In genomic region chr4:39446842-39447573, GRCh38 we compare ENCODE assay signal across 8 cellular contexts. TPM values are rescaled to one million over a fixed set of nuclear protein-coding genes. Genes with fewer than 3 reads are reported as not detected.
DNase-seq lines count a peak whose midpoint lies in the region; ATAC-seq lines count a peak whose summit lies in the region.

No MANE protein-coding gene starts in this region.

- intact Hi-C loops in left ventricle myocardium superior (cut with micrococcal nuclease), result no loop called here

- H3K27me3 ChIP-seq in HUES64 (ENCODE audit: insufficient read depth, low read length), result no peaks in the 10 kb centered on the region
- no peaks in the 10 kb centered on the region for H3K27me3 ChIP-seq in skeletal muscle tissue (ENCODE audit: control insufficient read depth in 3 of 3, insufficient read depth in 3 of 3, low read length in 3 of 3)

- H3K9me3 ChIP-seq in HUES64 (ENCODE audit: insufficient read depth, low read depth, low read length) (no peaks in the 10 kb centered on the region), skeletal muscle tissue (ENCODE audit: control insufficient read depth in 3 of 3, low read length in 3 of 3) (no peaks in the 10 kb centered on the region)

- peaks cover 25% of the 10 kb centered on the region for H3K36me3 ChIP-seq in HUES64 (ENCODE audit: insufficient read depth, low read length)
- H3K36me3 ChIP-seq in skeletal muscle tissue (ENCODE audit: control insufficient read depth in 3 of 3, insufficient read depth in 3 of 3, low read length in 3 of 3), result peaks cover 0 to 14% (median 0%) of the 10 kb centered on the region in 3 donors

- peak overlapping the region; percentile 48 for H3K4me3 Mint-ChIP-seq in activated naive CD8-positive, alpha-beta T cell treated with anti-CD3 and anti-CD28 coated beads for 36 hours

- no peaks in the 10 kb centered on the region for H3K9me3 Mint-ChIP-seq in activated naive CD8-positive, alpha-beta T cell treated with anti-CD3 and anti-CD28 coated beads for 36 hours

- peak overlapping the region; percentile 41; the same call in 1 of the 2 replicates for H3K9ac ChIP-seq in HUES64 (ENCODE audit: low read depth, low read length)
- peak overlapping the region; percentile 34 to 79 (median 40) for H3K9ac ChIP-seq in skeletal muscle tissue (ENCODE audit: low read depth in 1 of 3, low read length in 3 of 3)

- peaks cover 3% of the 10 kb centered on the region for H3K27me3 Mint-ChIP-seq in activated naive CD8-positive, alpha-beta T cell treated with anti-CD3 and anti-CD28 coated beads for 36 hours

- H3K4me3 ChIP-seq in HUES64 (ENCODE audit: low read length) (peak overlapping the region; percentile 46), skeletal muscle tissue (ENCODE audit: low read length in 3 of 3) (peak overlapping the region; percentile 38 to 71 (median 49))

- H3K27ac Mint-ChIP-seq in activated naive CD8-positive, alpha-beta T cell treated with anti-CD3 and anti-CD28 coated beads for 36 hours, result peak overlapping the region; percentile 60

- 93% methylated on average over 61 of the region's 61 CpGs for WGBS in HUES64

- peaks cover 28% of the 10 kb centered on the region for H3K4me1 Mint-ChIP-seq in activated naive CD8-positive, alpha-beta T cell treated with anti-CD3 and anti-CD28 coated beads for 36 hours

- H3K27ac ChIP-seq in HUES64 (ENCODE audit: low read depth, low read length), result peak overlapping the region; percentile 22; the same call in 1 of the 2 replicates
- no peak overlapping the region for H3K27ac ChIP-seq in skeletal muscle tissue (ENCODE audit: low read depth, low read length)

- H3K36me3 Mint-ChIP-seq in activated naive CD8-positive, alpha-beta T cell treated with anti-CD3 and anti-CD28 coated beads for 36 hours, result peaks cover 22% of the 10 kb centered on the region

- H3K4me1 ChIP-seq in HUES64 (ENCODE audit: insufficient read depth, low read length) (no peaks in the 10 kb centered on the region), skeletal muscle tissue (ENCODE audit: control insufficient read depth in 3 of 3, insufficient read depth in 3 of 3, low read length in 3 of 3) (peaks cover 4 to 11% (median 4%) of the 10 kb centered on the region in 3 donors)

- DNase-seq in DMS53 treated with DMSO at 0.1 percent for 48 hours (lab: John Stamatoyannopoulos, UW; ENCODE audit: unreplicated experiment), result peak; percentile 86
- DNase-seq in activated naive CD8-positive, alpha-beta T cell treated with anti-CD3 and anti-CD28 coated beads for 36 hours, result peak; percentile 71
- peak; percentile 69 for DNase-seq in left ventricle myocardium superior
- DNase-seq in NCI-H1417 (lab: John Stamatoyannopoulos, UW), result no peak
- no peak for DNase-seq in GF-D8 (lab: John Stamatoyannopoulos, UW)

- peak; percentile 84 for ATAC-seq in GM21423 (IDR thresholded peaks at IDR 0.05; ENCODE audit: unreplicated experiment)
- ATAC-seq in left ventricle myocardium superior, result peak; percentile 84

RNA-seq across cellular contexts. Expression of gene RPL9, which starts 11.7 kb away (rescaled TPM):
- 1,447 TPM for polyA plus RNA-seq in HUES64 (2013, experiment 1 of 2)
- 1,536 TPM for polyA plus RNA-seq in HUES64 (2013, experiment 2 of 2)
- 1,000 to 10,000 TPM; 1,739 to 1,814 TPM for total RNA-seq in activated naive CD8-positive, alpha-beta T cell treated with anti-CD3 and anti-CD28 coated beads for 36 hours
- total RNA-seq in left ventricle myocardium superior (731 TPM), skeletal muscle tissue (5,741 TPM)

RNA-seq across cellular contexts. Expression of gene LIAS, which starts 11.8 kb away (rescaled TPM):
- 15.5 TPM for polyA plus RNA-seq in HUES64 (2013, experiment 1 of 2)
- polyA plus RNA-seq in HUES64 (2013, experiment 2 of 2), result 14.7 TPM
- total RNA-seq in activated naive CD8-positive, alpha-beta T cell treated with anti-CD3 and anti-CD28 coated beads for 36 hours, result 10 to 100 TPM; 44.1 to 46.3 TPM
- 36.2 TPM for total RNA-seq in left ventricle myocardium superior
- 18.8 TPM for total RNA-seq in skeletal muscle tissue

RNA-seq across cellular contexts. Expression of gene KLB, which starts 40.3 kb away (rescaled TPM):
- not detected for polyA plus RNA-seq in HUES64 (2013, experiment 1 of 2)
- not detected for polyA plus RNA-seq in HUES64 (2013, experiment 2 of 2)
- not detected for total RNA-seq in activated naive CD8-positive, alpha-beta T cell treated with anti-CD3 and anti-CD28 coated beads for 36 hours
- total RNA-seq in left ventricle myocardium superior, result 0.12 TPM
- total RNA-seq in skeletal muscle tissue, result 1.0 TPM

Comparison
In these comparisons a context has a peak if more than half of its experiments do, and no peak if none do; other contexts are left out.
1. DNase-seq: peak in DMS53 treated with DMSO at 0.1 percent for 48 hours (single experiment), activated naive CD8-positive, alpha-beta T cell treated with anti-CD3 and anti-CD28 coated beads for 36 hours (single experiment) and left ventricle myocardium superior (single experiment); none in NCI-H1417 (0 of 3) and GF-D8 (single experiment).